In genomic region chr17:40038882-40039513, GRCh38 we compare ENCODE assay signal across 8 cellular contexts. TPM values are rescaled to one million over a fixed set of nuclear protein-coding genes. Genes with fewer than 3 reads are reported as not detected.
DNase-seq lines count a peak whose midpoint lies in the region; ATAC-seq and TF ChIP-seq lines count a peak whose summit lies in the region.

No MANE protein-coding gene starts in this region.

- H3K79me2 ChIP-seq in KMS-11 (ENCODE audit: insufficient read depth, low read depth) = no peaks in the 10 kb centered on the region

- WGBS in transverse colon (ENCODE audit: low coverage in 1 of 2), 2 donors = 45% methylated on average over 11 of the region's 11 CpGs; no CpG with 5 or more reads in 1 of the 2 donors

- no peaks in the 10 kb centered on the region for H3K9me3 ChIP-seq in transverse colon

- H3K27me3 Mint-ChIP-seq in CD14-positive monocyte (ENCODE audit: low read depth in 3 of 3) = peaks cover 0 to 1% (median 0%) of the 10 kb centered on the region in 3 donors

- intact Hi-C loops in CD14-positive monocyte (cut with micrococcal nuclease) = no loop called here
- intact Hi-C loops in transverse colon (cut with DNase I; ENCODE audit: low total_unique reads) = no loop called here

- no peak overlapping the region for H3K9ac ChIP-seq in KMS-11

- H3K27me3 ChIP-seq in KMS-11 (ENCODE audit: insufficient read depth, low read depth) = no peaks in the 10 kb centered on the region
- H3K27me3 ChIP-seq in transverse colon = no peaks in the 10 kb centered on the region

- TF ChIP-seq POLR2A in transverse colon (IDR thresholded peaks at IDR 0.05) = no peak

- TF ChIP-seq CTCF in CD14-positive monocyte (IDR thresholded peaks at IDR 0.05) = peak; percentile 35
- TF ChIP-seq CTCF in KMS-11 (conservative IDR thresholded peaks at IDR 0.05; ENCODE audit: low read depth, low read length) = peak; percentile 52; the same call in 1 of the 2 replicates
- peak; percentile 57 to 76 (median 59) for TF ChIP-seq CTCF in transverse colon (IDR thresholded peaks at IDR 0.05)

- H3K4me1 ChIP-seq in KMS-11 (ENCODE audit: low read depth, poor library complexity, severe bottlenecking) (no peaks in the 10 kb centered on the region), transverse colon (peaks cover 0 to 41% (median 9%) of the 10 kb centered on the region in 4 donors)

- no peak for TF ChIP-seq EP300 in transverse colon (IDR thresholded peaks at IDR 0.05; ENCODE audit: low read depth)

- H3K9me3 Mint-ChIP-seq in CD14-positive monocyte = no peaks in the 10 kb centered on the region

- H3K4me1 Mint-ChIP-seq in CD14-positive monocyte = peaks cover 11% of the 10 kb centered on the region

- in situ Hi-C loops in T47D (cut with HindIII; ENCODE audit: low pct_unique_long_range_greater_than_20kb, low sequenced_read_pairs) (no loop called here), transverse colon (cut with MboI; ENCODE audit: low pct_ligation_motif_present in 1 of 4, low pct_unique_long_range_greater_than_20kb in 1 of 4, low sequenced_read_pairs in 3 of 4) (loop anchor here in 3 of 4 donors (25.0 kb wide), 2 partner anchors 123 to 248 kb away; partner anchors contain the start of gene CDC6 (in 1 of the 3))

- H3K4me3 ChIP-seq in KMS-11 (IDR thresholded peaks at IDR 0.05; ENCODE audit: insufficient read depth, low read depth, low read length) (no peak overlapping the region), transverse colon (no peak overlapping the region)

- peaks cover 33 to 41% of the 10 kb centered on the region in 2 donors for H3K36me3 Mint-ChIP-seq in CD14-positive monocyte

- no peak for ATAC-seq in HG03432 (IDR thresholded peaks at IDR 0.05; ENCODE audit: unreplicated experiment)

- H3K36me3 ChIP-seq in KMS-11 (ENCODE audit: insufficient read depth) (no peaks in the 10 kb centered on the region), transverse colon (peaks cover 0 to 7% (median 0%) of the 10 kb centered on the region in 4 donors)

- peak overlapping the region in 3 of 7 donors; percentile 33 to 45 (median 37) for H3K27ac Mint-ChIP-seq in CD14-positive monocyte

- DNase-seq in CD14-positive monocyte (ENCODE audit: low spot score) (no peak), T47D (ENCODE audit: low read depth in 1 of 2, low spot score in 1 of 2) (peak; percentile 59 to 90), kidney tubule cell (ENCODE audit: low spot score) (peak; percentile 56), transverse colon (peak; percentile 68), DMS114 treated with DMSO at 0.1 percent for 48 hours (lab: John Stamatoyannopoulos, UW; ENCODE audit: unreplicated experiment) (no peak), NCI-H524 (lab: John Stamatoyannopoulos, UW) (no peak)

- no peak overlapping the region for H3K4me3 Mint-ChIP-seq in CD14-positive monocyte

- no peak overlapping the region for H3K27ac ChIP-seq in KMS-11
- peak overlapping the region; percentile 59 to 86 (median 77) for H3K27ac ChIP-seq in transverse colon

- no peak overlapping the region for H3K4me2 ChIP-seq in KMS-11

- H2AFZ ChIP-seq in KMS-11 (ENCODE audit: low read depth) = no peak overlapping the region

- H4K20me1 ChIP-seq in KMS-11 (ENCODE audit: insufficient read depth) = no peaks in the 10 kb centered on the region

RNA-seq across cellular contexts. Expression of gene MED24, which starts 15.2 kb away (rescaled TPM):
- 10 to 100 TPM; 24.9 to 34.1 TPM for polyA plus RNA-seq in CD14-positive monocyte
- total RNA-seq in transverse colon = 100 to 1,000 TPM in 2 of 4 donors, 10 to 100 TPM in 2; 64.3 to 294 (median 112) TPM

RNA-seq across cellular contexts. Expression of gene CSF3, which starts 23.8 kb away (rescaled TPM):
- not detected for polyA plus RNA-seq in CD14-positive monocyte
- 10 to 100 TPM in 1 of 4 donors, 1 to 10 TPM in 1, not detected in 2; 2.6 to 38.9 TPM for total RNA-seq in transverse colon

RNA-seq across cellular contexts. Expression of gene THRA, which starts 23.8 kb away (rescaled TPM):
- polyA plus RNA-seq in CD14-positive monocyte = 1 to 10 TPM; 2.5 to 3.8 TPM
- total RNA-seq in transverse colon = 10 to 100 TPM; 32.6 to 82.6 (median 58.6) TPM

RNA-seq across cellular contexts. Expression of gene PSMD3, which starts 58.4 kb away (rescaled TPM):
- 10 to 100 TPM; 48.4 to 48.8 TPM for polyA plus RNA-seq in CD14-positive monocyte
- total RNA-seq in transverse colon = 100 to 1,000 TPM in 3 of 4 donors, 10 to 100 TPM in 1; 80.7 to 117 (median 112) TPM

Comparison
In these comparisons a context has a peak if more than half of its experiments do, and no peak if none do; other contexts are left out.
1. DNase-seq: peak in T47D (2 of 2), kidney tubule cell (single experiment) and transverse colon (single experiment); none in CD14-positive monocyte (single experiment), DMS114 treated with DMSO at 0.1 percent for 48 hours (single experiment) and NCI-H524 (0 of 2).
2. Peak in every context shown above with its lines, with median percentiles within 50 percentile points of each other: CTCF ChIP-seq.